ENCODE assay signal across 14 cellular contexts in the genomic region with DNA sequence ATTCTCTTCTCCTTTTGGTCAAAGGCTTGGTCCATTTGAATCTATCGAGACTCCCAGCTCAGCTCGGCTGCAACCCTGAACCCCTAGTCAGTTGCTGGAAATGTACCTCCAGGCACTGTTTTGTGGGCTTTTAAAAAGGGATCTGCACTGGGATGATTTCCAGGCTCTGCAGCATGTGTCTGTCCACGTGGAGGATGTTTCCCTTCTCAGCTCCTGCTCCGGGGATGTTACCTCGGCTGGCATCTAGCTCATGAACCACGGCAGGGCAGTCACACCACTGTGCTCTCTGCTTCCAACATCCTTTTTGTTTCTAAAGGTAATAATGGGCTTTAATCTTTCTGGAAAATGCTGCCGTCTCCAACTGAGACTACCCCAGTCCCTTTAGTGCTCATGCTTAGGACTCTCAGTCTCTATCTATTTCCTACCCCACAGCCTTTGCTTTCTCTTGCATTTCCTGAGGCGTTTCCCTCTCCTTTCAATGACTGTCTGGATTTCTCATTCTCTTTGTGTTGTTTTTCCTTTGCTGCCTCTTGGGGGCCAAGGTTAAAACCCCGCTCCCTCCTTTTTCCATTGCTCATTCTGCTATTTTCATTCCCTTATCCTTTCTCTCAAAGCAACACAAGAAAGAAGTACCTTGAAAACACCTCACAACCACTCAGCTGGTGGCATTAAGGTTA. TPM values are rescaled to one million over a fixed set of nuclear protein-coding genes. Genes with fewer than 3 reads are reported as not detected.
DNase-seq lines count a peak whose midpoint lies in the region; ATAC-seq, FAIRE-seq and TF ChIP-seq lines count a peak whose summit lies in the region.
"Had no signal": no experiment of that assay in that cellular context is flagged by ENCODE, and none has a peak within 500 bp of the region (broad histone marks: within the 10 kb centered on the region; RNA-seq: fewer than 3 reads in every experiment).

No MANE protein-coding gene starts in this region.

- ATAC-seq in right cardiac atrium, result peak; percentile 30 to 65
- ATAC-seq in psoas muscle, result peak in 3 of 4 donors; percentile 39 to 53 (median 42)
- ATAC-seq: stimulated activated naive CD8-positive, alpha-beta T cell treated with anti-CD3 and anti-CD28 coated beads, Interleukin-15, Interleukin-2, amounts not matched to agents 100 U/mL and 50 U/mL, for 24 hours had no signal

- H2BK5ac ChIP-seq in H1 (ENCODE audit: low read depth, low read length), result no peak overlapping the region

- peak overlapping the region; percentile 43 for H2AFZ ChIP-seq in H1 (ENCODE audit: low read length)

- H3K9me3 ChIP-seq in H1 (ENCODE audit: insufficient read depth in 2 of 2, low read depth in 1 of 2, low read length in 1 of 2) (no peaks in the 10 kb centered on the region), right cardiac atrium (ENCODE audit: control insufficient read depth, low read length) (no peaks in the 10 kb centered on the region), psoas muscle (no peaks in the 10 kb centered on the region)
- H3K9me3 ChIP-seq: BE2C, ovary had no signal

- H3K56ac ChIP-seq in H1 (replicated peaks; ENCODE audit: insufficient read length, low read depth, low read length), result no peak overlapping the region

- CTCF ChIA-PET in H1 (lab: Charles Lee; ENCODE audit: partially characterized antibody), result interaction anchor here (0.8 to 2.8 kb wide), 9 partner anchors 13 to 365 kb away, joined by 3 to 11 read pairs (median 4); no protein-coding TSS in a partner anchor

- TF ChIP-seq RAD21 in H1 (IDR thresholded peaks at IDR 0.05 in 1 of 2, conservative IDR thresholded peaks at IDR 0.05 in 1 of 2; ENCODE audit: low read depth in 2 of 2, low read length in 2 of 2), result no peak

- no peaks in the 10 kb centered on the region for H3K27me3 ChIP-seq in H1 (replicated peaks in 1 of 4; ENCODE audit: control insufficient read depth in 3 of 4, extremely low read depth in 1 of 4, insufficient read depth in 3 of 4, low read length in 3 of 4)
- no peaks in the 10 kb centered on the region for H3K27me3 ChIP-seq in right cardiac atrium (ENCODE audit: control insufficient read depth, insufficient read depth)
- no peaks in the 10 kb centered on the region for H3K27me3 ChIP-seq in psoas muscle (ENCODE audit: insufficient read depth in 3 of 3, low read length in 2 of 3)
- H3K27me3 ChIP-seq: BE2C, ovary had no signal

- WGBS in H1 (ENCODE audit: extremely low coverage in 1 of 2, insufficient coverage in 1 of 2, insufficient read length in 1 of 2, insufficient replicate concordance in 2 of 2, low coverage in 1 of 2, low lambda C conversion rate in 2 of 2, missing lambda C conversion rate in 1 of 2), 2 experiments, result 63% methylated on average over 9 of the region's 9 CpGs; no CpG with 5 or more reads in 1 of the 2 experiments
- 40% methylated on average over 9 of the region's 9 CpGs for WGBS in right cardiac atrium
- WGBS in psoas muscle, 3 donors, result 39 to 45% (median 44%) methylated on average over 9 of the region's 9 CpGs

- no peak for TF ChIP-seq POLR2A in H1 (IDR thresholded peaks at IDR 0.05; ENCODE audit: control extremely low read depth in 1 of 2, low read depth in 2 of 2, low read length in 2 of 2)

- H2BK12ac ChIP-seq in H1 (ENCODE audit: low read depth, low read length), result no peak overlapping the region

- no peak for TF ChIP-seq EP300 in H1 (IDR thresholded peaks at IDR 0.05; ENCODE audit: borderline replicate concordance in 1 of 2, low read depth in 2 of 2, low read length in 2 of 2)

- no peak overlapping the region for H3K14ac ChIP-seq in H1 (ENCODE audit: insufficient read length)

- DNase-seq in M059J (ENCODE audit: low read depth) (peak; percentile 76), H1 (ENCODE audit: low read depth in 1 of 2, low spot score in 2 of 2) (no peak), right cardiac atrium (no peak), psoas muscle (no peak), HTR-8/SVneo (ENCODE audit: insufficient read length, low spot score) (no peak), Kasumi-1 (lab: John Stamatoyannopoulos, UW) (no peak), NCI-H1048 (lab: John Stamatoyannopoulos, UW) (no peak), glomerular visceral epithelial cell (ENCODE audit: extremely low spot score) (no peak)
- DNase-seq: activated effector memory CD4-positive, alpha-beta T cell treated with anti-CD3 and anti-CD28 coated beads, Interleukin-2, amount 50 U/mL, for 16 hours; BE2C; NCI-H1105; stimulated activated naive CD8-positive, alpha-beta T cell treated with anti-CD3 and anti-CD28 coated beads, Interleukin-15, Interleukin-2, amounts not matched to agents 100 U/mL and 50 U/mL, for 24 hours had no signal

- no peak overlapping the region; a peak in 2 of 7 replicates for H3K9ac ChIP-seq in H1 (replicated peaks in 1 of 4; ENCODE audit: extremely low read depth in 1 of 4, low read depth in 3 of 4, low read length in 3 of 4)

- H3K4me3 ChIP-seq in H1 (ENCODE audit: extremely low read depth in 1 of 4, insufficient read depth in 2 of 4, low read depth in 3 of 4, low read length in 4 of 4) (no peak overlapping the region), right cardiac atrium (ENCODE audit: low read length) (no peak overlapping the region), psoas muscle (no peak overlapping the region)
- H3K4me3 ChIP-seq: ovary had no signal

- H2BK20ac ChIP-seq in H1 (ENCODE audit: low read length), result no peak overlapping the region

- no peak overlapping the region for H2AK5ac ChIP-seq in H1 (ENCODE audit: low read depth, low read length)

- no peak overlapping the region for H4K91ac ChIP-seq in H1 (replicated peaks; ENCODE audit: insufficient read length, low read length)

- no peaks in the 10 kb centered on the region for H3K79me1 ChIP-seq in H1 (ENCODE audit: low read depth, low read length)

- intact Hi-C loops in right cardiac atrium (cut with DNase I), result loop anchor here in 2 of 4 donors (10.0 kb wide), 2 partner anchors 77 to 167 kb away; no protein-coding TSS in a partner anchor
- intact Hi-C loops in psoas muscle (cut with DNase I), result no loop called here

- no peak overlapping the region for H3K4ac ChIP-seq in H1 (replicated peaks; ENCODE audit: insufficient read length, low read depth, low read length)

- no peak overlapping the region for H2BK15ac ChIP-seq in H1 (ENCODE audit: low read length)

- no peaks in the 10 kb centered on the region for H4K20me1 ChIP-seq in H1 (replicated peaks in 1 of 2; ENCODE audit: control insufficient read depth in 1 of 2, insufficient read depth in 2 of 2, low read length in 2 of 2)

- H3K23ac ChIP-seq in H1 (ENCODE audit: insufficient read length), result no peak overlapping the region

- H4K8ac ChIP-seq in H1 (ENCODE audit: extremely low read depth, insufficient read depth, low read length), result no peak overlapping the region

- H3K36me3 ChIP-seq in H1 (ENCODE audit: control insufficient read depth in 2 of 4, insufficient read depth in 4 of 4, low read length in 3 of 4) (no peaks in the 10 kb centered on the region), psoas muscle (ENCODE audit: insufficient read depth in 1 of 2, low read depth in 1 of 2) (no peaks in the 10 kb centered on the region)
- H3K36me3 ChIP-seq: BE2C, ovary had no signal

- H3K23me2 ChIP-seq in H1 (ENCODE audit: low read depth, low read length), result peaks cover 3% of the 10 kb centered on the region; the same call in 1 of the 2 replicates

- H3K4me1 ChIP-seq in H1 (replicated peaks in 1 of 4; ENCODE audit: control insufficient read depth in 3 of 4, insufficient read depth in 4 of 4, low read length in 3 of 4), result peaks cover 3 to 4% (median 4%) of the 10 kb centered on the region in 4 experiments; a peak in 6 of 7 replicates
- no peaks in the 10 kb centered on the region for H3K4me1 ChIP-seq in right cardiac atrium (ENCODE audit: control insufficient read depth, insufficient read depth, low read length)
- H3K4me1 ChIP-seq in psoas muscle, result no peaks in the 10 kb centered on the region
- H3K4me1 ChIP-seq: BE2C had no signal

- no peak for TF ChIP-seq CTCF in H1 (IDR thresholded peaks at IDR 0.05; ENCODE audit: control extremely low read depth in 1 of 3, insufficient read depth in 1 of 3, low read depth in 1 of 3, low read length in 3 of 3)
- no peak for TF ChIP-seq CTCF in psoas muscle (IDR thresholded peaks at IDR 0.05)

- H3K27ac ChIP-seq in H1 (ENCODE audit: low read depth, low read length), result no peak overlapping the region
- peak overlapping the region; percentile 59 for H3K27ac ChIP-seq in right cardiac atrium (ENCODE audit: low read length)
- peak overlapping the region; percentile 0 for H3K27ac ChIP-seq in psoas muscle
- H3K27ac ChIP-seq: ovary had no signal

- no peak overlapping the region for H3K18ac ChIP-seq in H1 (ENCODE audit: extremely low read depth, low read length)

- H4K5ac ChIP-seq in H1 (ENCODE audit: insufficient read length, low read depth, low read length), result no peak overlapping the region

- H3K79me2 ChIP-seq in H1 (ENCODE audit: control insufficient read depth in 1 of 2, insufficient read depth in 2 of 2, low read length in 2 of 2), result no peaks in the 10 kb centered on the region

- H3K4me2 ChIP-seq in H1 (ENCODE audit: insufficient read depth in 1 of 2, low read depth in 2 of 2, low read length in 2 of 2), result no peak overlapping the region

- FAIRE-seq in H1 (lab: Jason Lieb, UNC) (no peak), HTR-8/SVneo (lab: Jason Lieb, UNC) (no peak)
- FAIRE-seq: urothelium cell line had no signal

- H2BK120ac ChIP-seq in H1 (replicated peaks; ENCODE audit: low read depth, low read length), result no peak overlapping the region

- POLR2A ChIA-PET in H1 (lab: Charles Lee; ENCODE audit: partially characterized antibody), result no interaction called here

TF ChIP-seq in H1, 55 proteins besides CTCF, POLR2A, EP300 and RAD21 (continues in another document):
- TF ChIP-seq ZNF274 (IDR thresholded peaks at IDR 0.05; ENCODE audit: borderline replicate concordance, extremely low read depth, low read length), result no peak
- TF ChIP-seq, protein P1, sequence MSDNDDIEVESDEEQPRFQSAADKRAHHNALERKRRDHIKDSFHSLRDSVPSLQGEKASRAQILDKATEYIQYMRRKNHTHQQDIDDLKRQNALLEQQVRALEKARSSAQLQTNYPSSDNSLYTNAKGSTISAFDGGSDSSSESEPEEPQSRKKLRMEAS (IDR thresholded peaks at IDR 0.05), result peak; percentile 38; the same call in 1 of the 2 replicates
- no peak for TF ChIP-seq ASH2L (IDR thresholded peaks at IDR 0.05; ENCODE audit: low read length)

RNA-seq across cellular contexts. Expression of a gene that starts 42.9 kb away (rescaled TPM):
- 22.7 and 42.8 TPM in 2 replicates for total RNA-seq in M059J (2014; rRNA removed; shearing (Covaris generic))
- 46.2 and 59.8 TPM in 2 replicates for total RNA-seq in H1 (2021; fragmentation: NEBNext Ultra II Directional; extraction: Animal tissue kit (Norgen Biotek cat#: 25700))
- polyA plus RNA-seq in H1 (2011; rRNA removed) (14.0 and 19.2 TPM in 2 replicates), right cardiac atrium (104 TPM), psoas muscle (10 to 100 TPM; 18.2 to 86.0 (median 46.5) TPM)
- 11.7 TPM for polyA plus RNA-seq in H1 (2011; cell fraction: cytosol; rRNA removed)
- 38.2 TPM for polyA plus RNA-seq in H1 (2011; cell fraction: nucleus; rRNA removed)
- polyA plus RNA-seq in H1 (2012, experiment 1 of 2), result 22.8 to 27.4 TPM (median 23.5 TPM) in 4 replicates
- 0.80 TPM for polyA plus RNA-seq in H1 (2012, experiment 2 of 2)
- polyA plus RNA-seq in H1 (2013, experiment 1 of 2), result 10.7 TPM
- polyA plus RNA-seq in H1 (2013, experiment 2 of 2), result 10.4 TPM
- 58.1 and 92.9 TPM in 2 replicates for polyA minus RNA-seq in H1 (2011; rRNA and poly(A)+ RNA removed)
- polyA minus RNA-seq in H1 (2011; cell fraction: cytosol; rRNA and poly(A)+ RNA removed), result 45.2 TPM
- 127 TPM for polyA minus RNA-seq in H1 (2011; cell fraction: nucleus; rRNA and poly(A)+ RNA removed)
- total RNA-seq in right cardiac atrium (100 to 1,000 TPM; 250 to 348 (median 260) TPM), psoas muscle (100 to 1,000 TPM in 3 of 4 donors, 10 to 100 TPM in 1; 93.7 to 126 (median 122) TPM)
